Comparison of ENCODE assay signal across 28 cellular contexts in the genomic region with DNA sequence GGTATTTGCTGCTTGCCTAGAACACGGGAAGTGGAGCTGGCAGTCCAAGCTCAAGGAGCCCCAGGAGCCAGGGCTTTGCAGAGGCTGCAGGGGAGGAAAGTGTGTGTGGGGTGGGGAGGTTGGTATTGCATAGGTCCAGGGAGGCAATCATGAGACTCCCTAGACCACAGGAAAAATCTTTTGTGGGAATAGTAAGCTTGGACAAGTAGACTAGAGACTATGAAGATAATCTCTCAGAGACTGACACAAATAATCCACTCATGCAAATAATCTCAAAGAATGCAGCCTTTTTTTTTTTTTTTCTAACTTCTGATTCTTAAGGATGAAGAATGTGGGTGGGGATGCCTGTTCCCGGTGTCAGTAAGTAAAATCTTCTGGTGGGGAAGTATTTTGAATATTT.
"Had no signal": no experiment of that assay in that cellular context is flagged by ENCODE, and none has a peak within 500 bp of the region (broad histone marks: within the 10 kb centered on the region; RNA-seq: fewer than 3 reads in every experiment).

No MANE protein-coding gene starts in this region.

- H3K4me1 Mint-ChIP-seq: activated CD4-positive, alpha-beta memory T cell treated with anti-CD3 and anti-CD28 coated beads, Interleukin-2, amount 10 ng/mL, durations not matched to agents 7 days and 5 days; activated CD4-positive, alpha-beta T cell treated with anti-CD3 and anti-CD28 coated beads, Interleukin-2, amount 10 ng/mL, durations not matched to agents 24 days and 14 days; activated naive CD4-positive, alpha-beta T cell treated with anti-CD3 and anti-CD28 coated beads, Interleukin-2, amount 10 ng/mL, durations not matched to agents 7 days and 5 days; activated naive CD8-positive, alpha-beta T cell treated with anti-CD3 and anti-CD28 coated beads, Interleukin-2, amount 10 ng/mL, durations not matched to agents 7 days and 5 days; natural killer cell; T-helper 17 cell had no signal

- H3K4me1 ChIP-seq: heart right ventricle, right lobe of liver, uterus had no signal

- H3K4me3 Mint-ChIP-seq: activated CD4-positive, alpha-beta memory T cell treated with anti-CD3 and anti-CD28 coated beads, Interleukin-2, amount 10 ng/mL, durations not matched to agents 7 days and 5 days; activated CD4-positive, alpha-beta T cell treated with anti-CD3 and anti-CD28 coated beads, Interleukin-2, amount 10 ng/mL, durations not matched to agents 24 days and 14 days; activated naive CD4-positive, alpha-beta T cell treated with anti-CD3 and anti-CD28 coated beads, Interleukin-2, amount 10 ng/mL, durations not matched to agents 7 days and 5 days; activated naive CD8-positive, alpha-beta T cell treated with anti-CD3 and anti-CD28 coated beads, Interleukin-2, amount 10 ng/mL, durations not matched to agents 7 days and 5 days; activated T-cell treated with anti-CD3 and anti-CD28 coated beads, Interleukin-2, amount 50 U/mL, for 24 hours; dendritic cell treated with granulocyte-macrophage colony-stimulating factor and Interleukin-4, amounts not matched to agents 40 ng/mL and 50 ng/mL, for 4 days; endodermal cell; memory B cell; natural killer cell; T-helper 17 cell had no signal

- H3K36me3 ChIP-seq: heart right ventricle, ovary, right lobe of liver, thoracic aorta, uterus had no signal

- H3K27me3 Mint-ChIP-seq: activated T-cell treated with anti-CD3 and anti-CD28 coated beads, Interleukin-2, amount 50 U/mL, for 24 hours; T-helper 17 cell had no signal

- H3K27ac ChIP-seq: heart right ventricle, ovary, right lobe of liver, thoracic aorta, uterus had no signal

- H3K9me3 ChIP-seq: heart right ventricle, ovary, right lobe of liver, thoracic aorta, uterus had no signal

- H3K36me3 Mint-ChIP-seq: activated naive CD4-positive, alpha-beta T cell treated with anti-CD3 and anti-CD28 coated beads, Interleukin-2, amount 10 ng/mL, durations not matched to agents 7 days and 5 days; activated naive CD8-positive, alpha-beta T cell treated with anti-CD3 and anti-CD28 coated beads, Interleukin-2, amount 10 ng/mL, durations not matched to agents 7 days and 5 days; memory B cell; natural killer cell had no signal

- H3K9me3 Mint-ChIP-seq: activated CD4-positive, alpha-beta memory T cell treated with anti-CD3 and anti-CD28 coated beads, Interleukin-2, amount 10 ng/mL, durations not matched to agents 7 days and 5 days; activated CD4-positive, alpha-beta T cell treated with anti-CD3 and anti-CD28 coated beads, Interleukin-2, amount 10 ng/mL, durations not matched to agents 24 days and 14 days; activated naive CD4-positive, alpha-beta T cell treated with anti-CD3 and anti-CD28 coated beads, Interleukin-2, amount 10 ng/mL, durations not matched to agents 7 days and 5 days; activated naive CD8-positive, alpha-beta T cell treated with anti-CD3 and anti-CD28 coated beads, Interleukin-2, amount 10 ng/mL, durations not matched to agents 7 days and 5 days; activated T-cell treated with anti-CD3 and anti-CD28 coated beads, Interleukin-2, amount 50 U/mL, for 24 hours; endodermal cell; memory B cell had no signal

- DNase-seq: activated CD4-positive, alpha-beta memory T cell treated with anti-CD3 and anti-CD28 coated beads, Interleukin-2, amount 10 ng/mL, durations not matched to agents 7 days and 5 days; activated CD4-positive, alpha-beta T cell treated with anti-CD3 and anti-CD28 coated beads, Interleukin-2, amount 10 ng/mL, durations not matched to agents 24 days and 14 days; activated CD4-positive, CD25-positive, alpha-beta regulatory T cell treated with anti-CD3 and anti-CD28 coated beads, Interleukin-2, amount 50 U/mL, for 72 hours; activated CD8-positive, alpha-beta memory T cell treated with anti-CD3 and anti-CD28 coated beads, Interleukin-2, amount 50 U/mL, for 48 hours; activated gamma-delta T cell; activated naive CD4-positive, alpha-beta T cell treated with anti-CD3 and anti-CD28 coated beads, Interleukin-2, amount 10 ng/mL, durations not matched to agents 7 days and 5 days; activated naive CD8-positive, alpha-beta T cell treated with anti-CD3 and anti-CD28 coated beads, Interleukin-2, amount 10 ng/mL, durations not matched to agents 7 days and 5 days; activated T-cell treated with anti-CD3 and anti-CD28 coated beads, Interleukin-2, amount 50 U/mL, for 24 hours; amniotic stem cell; caudate nucleus; endodermal cell; foreskin melanocyte; heart right ventricle; natural killer cell; ovary; right lobe of liver; stimulated activated CD4-positive, alpha-beta T cell treated with anti-CD3 and anti-CD28 coated beads, Interleukin-12 subunit alpha, Interleukin-12 subunit beta, amount 100 ng/mL, for 4 hours; stimulated activated CD4-positive, alpha-beta T cell treated with anti-CD3 and anti-CD28 coated beads, Interleukin-4, amount 100 ng/mL, for 1 hour; stimulated activated naive CD8-positive, alpha-beta T cell treated with anti-CD3 and anti-CD28 coated beads, Interleukin-15, Interleukin-2, amounts not matched to agents 100 U/mL and 50 U/mL, for 24 hours; T-helper 17 cell; trophoblast cell; uterus had no signal

- H3K27me3 ChIP-seq: ovary, right lobe of liver, uterus had no signal

- H3K27ac Mint-ChIP-seq: activated CD4-positive, alpha-beta memory T cell treated with anti-CD3 and anti-CD28 coated beads, Interleukin-2, amount 10 ng/mL, durations not matched to agents 7 days and 5 days; activated CD4-positive, alpha-beta T cell treated with anti-CD3 and anti-CD28 coated beads, Interleukin-2, amount 10 ng/mL, durations not matched to agents 24 days and 14 days; activated naive CD4-positive, alpha-beta T cell treated with anti-CD3 and anti-CD28 coated beads, Interleukin-2, amount 10 ng/mL, durations not matched to agents 7 days and 5 days; activated naive CD8-positive, alpha-beta T cell treated with anti-CD3 and anti-CD28 coated beads, Interleukin-2, amount 10 ng/mL, durations not matched to agents 7 days and 5 days; activated T-cell treated with anti-CD3 and anti-CD28 coated beads, Interleukin-2, amount 50 U/mL, for 24 hours; dendritic cell treated with granulocyte-macrophage colony-stimulating factor and Interleukin-4, amounts not matched to agents 40 ng/mL and 50 ng/mL, for 4 days; endodermal cell; memory B cell; natural killer cell; progenitor cell of endocrine pancreas; T-helper 17 cell had no signal

- ATAC-seq: esophagus mucosa; heart right ventricle; natural killer cell; right lobe of liver; stimulated activated naive CD8-positive, alpha-beta T cell treated with anti-CD3 and anti-CD28 coated beads, Interleukin-15, Interleukin-2, amounts not matched to agents 100 U/mL and 50 U/mL, for 24 hours; T-helper 17 cell had no signal

- H3K4me3 ChIP-seq: heart right ventricle, ovary, right lobe of liver, skin epidermis, thoracic aorta, uterus had no signal
